Comparison of ENCODE assay signal across 9 cellular contexts in genomic region chr1:67748630-67749029, GRCh38.
DNase-seq lines count a peak whose midpoint lies in the region; ATAC-seq, FAIRE-seq and TF ChIP-seq lines count a peak whose summit lies in the region.
"Had no signal": no experiment of that assay in that cellular context is flagged by ENCODE, and none has a peak within 500 bp of the region (broad histone marks: within the 10 kb centered on the region; RNA-seq: fewer than 3 reads in every experiment).

No MANE protein-coding gene starts in this region.

- no peak for TF ChIP-seq CTCF in pancreas (IDR thresholded peaks at IDR 0.05)
- no peak for TF ChIP-seq CTCF in GM13977 (IDR thresholded peaks at IDR 0.05; ENCODE audit: extremely low read depth, insufficient read depth, missing control alignments)

- peaks cover 20 to 28% (median 27%) of the 10 kb centered on the region in 3 donors for H3K4me1 ChIP-seq in pancreas

- no peaks in the 10 kb centered on the region for H3K9me3 ChIP-seq in pancreas

- ATAC-seq in GM21737 (IDR thresholded peaks at IDR 0.05; ENCODE audit: unreplicated experiment) (peak; percentile 90), pancreas (peak; percentile 82 to 94 (median 92))

- FAIRE-seq in pancreas (lab: Jason Lieb, UNC) = no peak

- in situ Hi-C loops in GM13977 (cut with MboI; ENCODE audit: low pct_unique_long_range_greater_than_20kb, low sequenced_read_pairs, unreplicated experiment) = no loop called here

- H3K4me3 ChIP-seq in pancreas = peak overlapping the region in 2 of 4 donors; percentile 6 to 29

- H3K36me3 ChIP-seq in pancreas = no peaks in the 10 kb centered on the region

- H3K27me3 ChIP-seq in pancreas = no peaks in the 10 kb centered on the region

- peak overlapping the region; percentile 24 to 81 (median 50) for H3K27ac ChIP-seq in pancreas
- H3K27ac ChIP-seq: HL-60 had no signal

- peak; percentile 49 for DNase-seq in DMS 273 (lab: John Stamatoyannopoulos, UW; ENCODE audit: unreplicated experiment)
- peak; percentile 91 for DNase-seq in LHCN-M2 (ENCODE audit: low read depth)
- DNase-seq in epidermal melanocyte (ENCODE audit: insufficient read length, low spot score) = peak; percentile 22
- DNase-seq in pancreas = peak in 1 of 6 donors; percentile 33
- DNase-seq in NCI-H1048 (lab: John Stamatoyannopoulos, UW) = no peak
- DNase-seq in GM13977 (ENCODE audit: low spot score) = no peak
- DNase-seq in NCI-H748 treated with DMSO at 0.1 percent for 48 hours (lab: John Stamatoyannopoulos, UW) = no peak

- WGBS in pancreas, 2 donors = 1 to 2% methylated on average over 2 of the region's 2 CpGs

- intact Hi-C loops in pancreas (cut with DNase I) = no loop called here

Comparison
In these comparisons a context has a peak if more than half of its experiments do, and no peak if none do; other contexts are left out.
1. DNase-seq: peak in DMS 273 (single experiment), LHCN-M2 (single experiment) and epidermal melanocyte (single experiment); none in NCI-H1048 (single experiment), GM13977 (single experiment) and NCI-H748 treated with DMSO at 0.1 percent for 48 hours (single experiment).